In genomic region chr2:156229724-156230362, GRCh38 we compare ENCODE assay signal across 22 cellular contexts.
DNase-seq lines count a peak whose midpoint lies in the region; ATAC-seq and TF ChIP-seq lines count a peak whose summit lies in the region.
"Had no signal": no experiment of that assay in that cellular context is flagged by ENCODE, and none has a peak within 500 bp of the region (broad histone marks: within the 10 kb centered on the region; RNA-seq: fewer than 3 reads in every experiment).

No MANE protein-coding gene starts in this region.

- POLR2A ChIA-PET in HEK293 (lab: Yijun Ruan, JAX) = no interaction called here

- H3K27ac ChIP-seq in HEK293 (ENCODE audit: extremely low read depth, low read depth, low read length) (no peak overlapping the region), esophagus muscularis mucosa (replicated peaks in 1 of 4) (no peak overlapping the region)
- H3K27ac ChIP-seq: brain microvascular endothelial cell had no signal

- no peak for TF ChIP-seq POLR2A in esophagus muscularis mucosa (IDR thresholded peaks at IDR 0.05; ENCODE audit: low read depth)

- CTCF ChIA-PET in HEK293 (lab: Yijun Ruan, JAX) = no interaction called here

- DNase-seq in SW480 (ENCODE audit: low spot score) = peak; percentile 1
- DNase-seq in renal cortical epithelial cell (ENCODE audit: low read depth) = peak; percentile 30
- DNase-seq in NCI-H748 treated with DMSO at 0.1 percent for 48 hours (lab: John Stamatoyannopoulos, UW) = no peak
- no peak for DNase-seq in inferior parietal cortex (ENCODE audit: extremely low spot score)
- DNase-seq in esophagus muscularis mucosa (ENCODE audit: extremely low spot score) = no peak
- DNase-seq: activated CD4-positive, alpha-beta T cell treated with anti-CD3 and anti-CD28 coated beads, Interleukin-2, amount 50 U/mL, for 4 hours; activated naive CD4-positive, alpha-beta T cell; activated T-cell treated with anti-CD3 and anti-CD28 coated beads, Interleukin-2, amount 50 U/mL, for 72 hours; brain microvascular endothelial cell; CD4-positive, CD25-positive, alpha-beta regulatory T cell; erythroblast; foreskin melanocyte; naive B cell; NCI-H1105; NCI-H187 treated with DMSO at 0.1 percent for 48 hours; NCI-H226; NCI-H82; occipital lobe; stimulated activated naive CD4-positive, alpha-beta T cell treated with Interleukin-2 at 50 U/mL for 16 hours had no signal

- H3K27me3 ChIP-seq in esophagus muscularis mucosa = no peaks in the 10 kb centered on the region
- H3K27me3 ChIP-seq: brain microvascular endothelial cell had no signal

- intact Hi-C loops in esophagus muscularis mucosa (cut with DNase I) = no loop called here

- no peak for TF ChIP-seq EP300 in esophagus muscularis mucosa (IDR thresholded peaks at IDR 0.05)

- peak; percentile 82 for ATAC-seq in esophagus mucosa
- ATAC-seq: activated T-cell treated with anti-CD3 and anti-CD28 coated beads, Interleukin-2, amount 50 U/mL, for 72 hours; left lobe of liver had no signal

- H3K36me3 ChIP-seq in HEK293 (ENCODE audit: control insufficient read depth in 2 of 2, insufficient read depth in 1 of 2, low read length in 2 of 2) = peaks cover 0 to 3% of the 10 kb centered on the region in 2 experiments; a peak in 1 of 3 replicates
- H3K36me3 ChIP-seq in esophagus muscularis mucosa = no peaks in the 10 kb centered on the region
- H3K36me3 ChIP-seq: brain microvascular endothelial cell had no signal

- no peak for TF ChIP-seq CTCF in HEK293 (tag by site-specific recombination; IDR thresholded peaks at IDR 0.05)
- no peak for TF ChIP-seq CTCF in esophagus muscularis mucosa (IDR thresholded peaks at IDR 0.05)

- no peak overlapping the region for H3K4me3 ChIP-seq in HEK293 (ENCODE audit: low read depth, low read length)
- no peak overlapping the region for H3K4me3 ChIP-seq in esophagus muscularis mucosa

- H3K4me1 ChIP-seq in HEK293 (ENCODE audit: control insufficient read depth, insufficient read depth, low read length) = no peaks in the 10 kb centered on the region
- H3K4me1 ChIP-seq in esophagus muscularis mucosa = no peaks in the 10 kb centered on the region

- WGBS in esophagus muscularis mucosa = 80% methylated on average over 1 of the region's 1 CpG

- H3K9me3 ChIP-seq in HEK293 (ENCODE audit: control insufficient read depth, insufficient read depth, low read depth, low read length) (no peaks in the 10 kb centered on the region), esophagus muscularis mucosa (peaks cover 0 to 21% (median 10%) of the 10 kb centered on the region in 4 donors)

TF ChIP-seq in HEK293, 187 proteins besides CTCF, POLR2A, EP300 and RAD21:
- TF ChIP-seq ZNF837 (tag by site-specific recombination; IDR thresholded peaks at IDR 0.05) (no peak), EGR2 (tag by site-specific recombination; IDR thresholded peaks at IDR 0.05; ENCODE audit: low read depth) (peak; percentile 42)

Comparison
In these comparisons a context has a peak if more than half of its experiments do, and no peak if none do; other contexts are left out.
1. DNase-seq: peak in SW480 (single experiment) and renal cortical epithelial cell (single experiment); none in NCI-H748 treated with DMSO at 0.1 percent for 48 hours (single experiment), inferior parietal cortex (single experiment) and esophagus muscularis mucosa (single experiment).